ENCODE assay signal across 17 cellular contexts in genomic region chr4:24603343-24603742, GRCh38. TPM values are rescaled to one million over a fixed set of nuclear protein-coding genes. Genes with fewer than 3 reads are reported as not detected.
DNase-seq lines count a peak whose midpoint lies in the region; ATAC-seq and TF ChIP-seq lines count a peak whose summit lies in the region.
"Had no signal": no experiment of that assay in that cellular context is flagged by ENCODE, and none has a peak within 500 bp of the region (broad histone marks: within the 10 kb centered on the region; RNA-seq: fewer than 3 reads in every experiment).

No MANE protein-coding gene starts in this region.

- H3K27me3 ChIP-seq in lung (ENCODE audit: control insufficient read depth, insufficient read depth) (no peaks in the 10 kb centered on the region), Peyer's patch (no peaks in the 10 kb centered on the region)
- H3K27me3 ChIP-seq: BLaER1 had no signal

- intact Hi-C loops in Right ventricle myocardium superior (cut with DNase I) = no loop called here
- intact Hi-C loops in cardiac septum (cut with DNase I) = no loop called here
- intact Hi-C loops in left ventricle myocardium superior (cut with micrococcal nuclease) = no loop called here

- peaks cover 0 to 4% of the 10 kb centered on the region in 2 donors for H3K4me1 ChIP-seq in lung (ENCODE audit: control insufficient read depth in 2 of 2, insufficient read depth in 2 of 2, low read length in 2 of 2)
- peaks cover 0 to 10% (median under 1%) of the 10 kb centered on the region in 4 donors for H3K4me1 ChIP-seq in Peyer's patch
- H3K4me1 ChIP-seq: BLaER1, HAP-1 had no signal

- TF ChIP-seq CTCF in lung (IDR thresholded peaks at IDR 0.05; ENCODE audit: control extremely low read depth, extremely low read depth) (no peak), Peyer's patch (IDR thresholded peaks at IDR 0.05) (no peak)

- TF ChIP-seq POLR2A in Peyer's patch (IDR thresholded peaks at IDR 0.05) = no peak

- ATAC-seq in Right ventricle myocardium superior (ENCODE audit: poor library complexity) (peak; percentile 89), left ventricle myocardium superior (peak; percentile 86), lung (ENCODE audit: insufficient read depth, low FRiP score) (no peak), GM18511 (IDR thresholded peaks at IDR 0.05; ENCODE audit: unreplicated experiment) (no peak)
- ATAC-seq: CD8-positive, alpha-beta T cell; HepG2 had no signal

- H3K9me3 ChIP-seq in lung (ENCODE audit: control insufficient read depth in 2 of 2, insufficient read depth in 1 of 2, low read length in 1 of 2) (no peaks in the 10 kb centered on the region), Peyer's patch (no peaks in the 10 kb centered on the region)
- H3K9me3 ChIP-seq: HAP-1 had no signal

- DNase-seq in Right ventricle myocardium superior (peak; percentile 52), cardiac septum (ENCODE audit: low spot score) (no peak), left ventricle myocardium superior (peak; percentile 52), lung (ENCODE audit: low spot score) (peak; percentile 37), NCI-H128 (lab: John Stamatoyannopoulos, UW; ENCODE audit: unreplicated experiment) (no peak), Peyer's patch (no peak)
- no peak for DNase-seq in activated naive CD4-positive, alpha-beta T cell treated with anti-CD3 and anti-CD28 coated beads, Interleukin-2, amount 50 U/mL, for 16 hours
- DNase-seq: 8988T; Calu3; CD8-positive, alpha-beta T cell; DMS79 treated with DMSO at 0.1 percent for 48 hours; GF-D8; GM23248 had no signal

- H3K4me3 ChIP-seq in lung = no peak overlapping the region
- no peak overlapping the region for H3K4me3 ChIP-seq in Peyer's patch
- H3K4me3 ChIP-seq: BLaER1, GM23248, HAP-1 had no signal

- 69 to 84% methylated on average over 6 of the region's 6 CpGs for WGBS in lung, 2 donors

- H3K36me3 ChIP-seq in lung (ENCODE audit: control insufficient read depth in 2 of 2, insufficient read depth in 2 of 2, low read length in 2 of 2) (no peaks in the 10 kb centered on the region), Peyer's patch (no peaks in the 10 kb centered on the region)
- H3K36me3 ChIP-seq: BLaER1, HAP-1 had no signal

- H3K27ac ChIP-seq in lung (ENCODE audit: low read depth in 1 of 2, low read length in 1 of 2) (no peak overlapping the region), Peyer's patch (no peak overlapping the region)
- H3K27ac ChIP-seq: BLaER1, GM23248 had no signal

RNA-seq across cellular contexts. Expression of gene DHX15, which starts 19.0 kb away (rescaled TPM):
- total RNA-seq in Right ventricle myocardium superior (48.0 TPM), cardiac septum (62.6 TPM), left ventricle myocardium superior (53.0 TPM), lung (100 to 1,000 TPM; 102 to 292 TPM), Peyer's patch (100 to 1,000 TPM; 125 to 314 (median 146) TPM)
- polyA plus RNA-seq in lung = 10 to 100 TPM; 60.3 to 74.0 TPM

Comparison
In these comparisons a context has a peak if more than half of its experiments do, and no peak if none do; other contexts are left out.
1. DNase-seq: peak in Right ventricle myocardium superior (single experiment), left ventricle myocardium superior (single experiment) and lung (single experiment); none in cardiac septum (single experiment), activated naive CD4-positive, alpha-beta T cell treated with anti-CD3 and anti-CD28 coated beads, Interleukin-2, amount 50 U/mL, for 16 hours (single experiment), NCI-H128 (single experiment) and Peyer's patch (0 of 3).
2. ATAC-seq: peak in Right ventricle myocardium superior (single experiment) and left ventricle myocardium superior (single experiment); none in lung (single experiment) and GM18511 (single experiment).